8 cellular contexts compared by ENCODE assay signal in genomic region chr1:222814536-222815366, GRCh38. TPM values are rescaled to one million over a fixed set of nuclear protein-coding genes. Genes with fewer than 3 reads are reported as not detected.
DNase-seq lines count a peak whose midpoint lies in the region; ATAC-seq and TF ChIP-seq lines count a peak whose summit lies in the region.

DISP1 (plus strand) TSS chr1:222815039; CDS start chr1:222942824, 127,785 bp downstream.

- H3K27me3 ChIP-seq in left ventricle myocardium inferior (ENCODE audit: low read depth) = no peaks in the 10 kb centered on the region
- no peaks in the 10 kb centered on the region for H3K27me3 ChIP-seq in upper lobe of right lung

- intact Hi-C loops in left ventricle myocardium inferior (cut with micrococcal nuclease) = no loop called here
- intact Hi-C loops in posterior vena cava (cut with DNase I) = no loop called here
- intact Hi-C loops in upper lobe of right lung (cut with DNase I) = no loop called here

- H3K9me3 ChIP-seq in left ventricle myocardium inferior (replicated peaks) (no peaks in the 10 kb centered on the region), upper lobe of right lung (no peaks in the 10 kb centered on the region)

- H3K27ac ChIP-seq in left ventricle myocardium inferior (replicated peaks) (peak within 1 kb of the TSS; percentile 94), upper lobe of right lung (peak within 1 kb of the TSS; percentile 87)

- POLR2A ChIA-PET in HEK293T (lab: Yijun Ruan, JAX) = interaction anchor here (0.6 to 1.3 kb wide), 8 partner anchors 9 to 270 kb away, joined by 3 to 5 read pairs (median 3); no protein-coding TSS in a partner anchor

- H3K4me1 ChIP-seq in left ventricle myocardium inferior (peaks cover 25% of the 10 kb centered on the region), upper lobe of right lung (peaks cover 17% of the 10 kb centered on the region)

- H3K4me3 ChIP-seq in left ventricle myocardium inferior (peak within 1 kb of the TSS; percentile 94), upper lobe of right lung (peak within 1 kb of the TSS; percentile 72)

- TF ChIP-seq POLR2A in GM10847 (IDR thresholded peaks at IDR 0.05; ENCODE audit: extremely low read depth, insufficient read length) = peak; percentile 70

- DNase-seq in HEK293T (ENCODE audit: extremely low spot score) = peak; percentile 87
- peak; percentile 54 for DNase-seq in MV-4-11 (lab: John Stamatoyannopoulos, UW)
- peak; percentile 82 for DNase-seq in SW480 (ENCODE audit: low spot score)
- DNase-seq in amniotic epithelial cell (ENCODE audit: low read depth) = peak; percentile 78
- peak; percentile 85 for DNase-seq in left ventricle myocardium inferior
- peak; percentile 94 for DNase-seq in posterior vena cava (ENCODE audit: low spot score)
- peak; percentile 92 for DNase-seq in upper lobe of right lung

- no peaks in the 10 kb centered on the region for H3K36me3 ChIP-seq in left ventricle myocardium inferior
- H3K36me3 ChIP-seq in upper lobe of right lung = no peaks in the 10 kb centered on the region

- peak; percentile 97 for ATAC-seq in upper lobe of right lung

- TF ChIP-seq CTCF in left ventricle myocardium inferior (IDR thresholded peaks at IDR 0.05; ENCODE audit: borderline replicate concordance) (peak; percentile 13), upper lobe of right lung (IDR thresholded peaks at IDR 0.05) (no peak)

- CTCF ChIA-PET in HEK293T (lab: Yijun Ruan, JAX) = no interaction called here

TF ChIP-seq in HEK293T, 16 proteins besides CTCF, POLR2A, EP300 and RAD21:
- TF ChIP-seq FOXA1 (IDR thresholded peaks at IDR 0.05) (no peak), SP1 (IDR thresholded peaks at IDR 0.05) (no peak), PKNOX1 (IDR thresholded peaks at IDR 0.05) (0 out of 2 replicates have a peak, but pooled peaks have one; percentile 5), NFRKB (IDR thresholded peaks at IDR 0.05) (no peak), L3MBTL2 (conservative IDR thresholded peaks at IDR 0.05) (peak; percentile 47; the same call in 1 of the 2 replicates), SUZ12 (IDR thresholded peaks at IDR 0.05) (no peak), FOXM1 (IDR thresholded peaks at IDR 0.05; ENCODE audit: borderline replicate concordance) (no peak), CTBP1 (IDR thresholded peaks at IDR 0.05; ENCODE audit: borderline replicate concordance) (no peak), BHLHE40 (IDR thresholded peaks at IDR 0.05; ENCODE audit: borderline replicate concordance) (no peak)
TF ChIP-seq in HEK293T: peak in this region for 2.

RNA-seq across cellular contexts. Expression of gene DISP1, which starts in this region (rescaled TPM):
- 3.4 TPM for total RNA-seq in left ventricle myocardium inferior
- total RNA-seq in posterior vena cava = 1 to 10 TPM; 8.0 to 8.8 TPM
- 22.9 TPM for total RNA-seq in upper lobe of right lung

Comparison
In these comparisons a context has a peak if more than half of its experiments do, and no peak if none do; other contexts are left out.
1. Peak in every context shown above with its lines: DNase-seq, ATAC-seq, H3K4me3 ChIP-seq and H3K27ac ChIP-seq.